In the genomic region with DNA sequence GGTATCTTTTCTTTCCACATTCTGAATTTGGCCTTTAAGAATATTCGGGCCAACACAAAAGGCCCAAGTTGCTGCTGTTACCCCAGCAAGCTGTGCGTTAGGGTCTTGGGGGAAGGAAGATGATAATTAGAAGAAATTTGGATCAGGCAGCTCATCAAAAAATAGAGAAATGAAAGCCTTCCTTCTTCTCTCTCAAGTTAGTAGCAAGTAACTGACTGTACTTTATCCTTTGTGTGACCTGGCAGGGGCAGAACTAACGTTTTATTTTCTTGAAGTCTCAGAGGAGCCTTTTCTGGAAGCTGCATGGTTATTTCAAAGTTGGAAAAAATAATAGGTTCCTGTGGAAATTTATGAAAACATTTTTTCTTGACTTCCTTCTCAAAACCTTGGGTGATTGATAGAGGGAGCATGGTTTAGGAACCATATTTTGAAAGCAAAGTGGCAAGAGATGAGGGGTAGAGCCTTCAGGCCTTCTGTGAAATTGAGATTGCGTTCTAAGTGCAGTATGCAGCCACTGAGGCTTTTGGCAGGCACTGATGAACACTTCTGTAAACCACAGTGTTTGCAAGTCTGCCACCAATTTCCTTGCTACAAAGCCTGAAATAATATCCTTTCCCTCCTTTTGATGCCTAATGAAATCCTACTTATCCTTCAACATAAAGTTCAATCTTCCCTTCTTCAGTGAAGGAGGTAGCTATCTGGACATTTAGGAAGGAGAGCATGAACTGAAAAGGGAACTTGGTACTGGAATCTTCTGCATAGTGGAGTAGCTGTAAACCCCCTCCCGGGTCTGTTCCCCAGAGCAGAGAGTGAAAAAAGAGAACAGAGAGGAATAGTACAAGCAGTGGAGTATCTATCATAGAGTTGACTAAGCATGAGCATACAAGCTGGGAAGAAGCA, we compare ENCODE assay signal across 9 cellular contexts.
DNase-seq lines count a peak whose midpoint lies in the region; ATAC-seq and TF ChIP-seq lines count a peak whose summit lies in the region.
"Had no signal": no experiment of that assay in that cellular context is flagged by ENCODE, and none has a peak within 500 bp of the region (broad histone marks: within the 10 kb centered on the region; RNA-seq: fewer than 3 reads in every experiment).

No MANE protein-coding gene starts in this region.

- H3K27me3 ChIP-seq in skeletal muscle satellite cell (ENCODE audit: control insufficient read depth, insufficient read depth, low read length) = no peaks in the 10 kb centered on the region

- H3K4me3 ChIP-seq in coronary artery = no peak overlapping the region
- H3K4me3 ChIP-seq in skeletal muscle satellite cell (ENCODE audit: low read length) = no peak overlapping the region

- peak overlapping the region; percentile 50 for H3K9ac ChIP-seq in skeletal muscle satellite cell (ENCODE audit: low read depth, low read length)

- ATAC-seq in GM19397 (IDR thresholded peaks at IDR 0.05; ENCODE audit: unreplicated experiment) (peak; percentile 79), HG03442 (IDR thresholded peaks at IDR 0.05; ENCODE audit: unreplicated experiment) (peak; percentile 49), HG02981 (IDR thresholded peaks at IDR 0.05; ENCODE audit: unreplicated experiment) (no peak), GM18520 (IDR thresholded peaks at IDR 0.05; ENCODE audit: unreplicated experiment) (no peak), GM21723 (IDR thresholded peaks at IDR 0.05; ENCODE audit: unreplicated experiment) (no peak)
- ATAC-seq: HCT116 had no signal

- no peaks in the 10 kb centered on the region for H3K9me3 ChIP-seq in skeletal muscle satellite cell (replicated peaks; ENCODE audit: low read length)

- peak overlapping the region; percentile 66 to 78 for H3K27ac ChIP-seq in coronary artery

- no peaks in the 10 kb centered on the region for H3K36me3 ChIP-seq in skeletal muscle satellite cell (ENCODE audit: insufficient read depth, low read length)

- no peak for DNase-seq in coronary artery (ENCODE audit: low spot score)
- DNase-seq in stimulated activated CD4-positive, alpha-beta T cell treated with anti-CD3 and anti-CD28 coated beads, Interleukin-12 subunit alpha, Interleukin-12 subunit beta, amount 100 ng/mL, for 4 hours = no peak

- TF ChIP-seq CTCF in coronary artery (IDR thresholded peaks at IDR 0.05) = no peak

- peak overlapping the region; percentile 69 for H3K4me2 ChIP-seq in skeletal muscle satellite cell (ENCODE audit: low read length)

- peaks cover 17% of the 10 kb centered on the region for H3K4me1 ChIP-seq in skeletal muscle satellite cell (ENCODE audit: control insufficient read depth, insufficient read depth, low read length)

Comparison
In these comparisons a context has a peak if more than half of its experiments do, and no peak if none do; other contexts are left out.
1. ATAC-seq: peak in GM19397 (single experiment) and HG03442 (single experiment); none in HG02981 (single experiment), GM18520 (single experiment) and GM21723 (single experiment).